22 cellular contexts compared by ENCODE assay signal in genomic region chr15:101132390-101133180, GRCh38.
"Had no signal": no experiment of that assay in that cellular context is flagged by ENCODE, and none has a peak within 500 bp of the region (broad histone marks: within the 10 kb centered on the region; RNA-seq: fewer than 3 reads in every experiment).

No MANE protein-coding gene starts in this region.

- ATAC-seq: activated CD4-positive, alpha-beta T cell treated with anti-CD3 and anti-CD28 coated beads for 36 hours; activated T-cell treated with anti-CD3 and anti-CD28 coated beads, Interleukin-2, amount 50 U/mL, for 72 hours; T-helper 17 cell had no signal

- DNase-seq: activated CD4-positive, alpha-beta memory T cell treated with anti-CD3 and anti-CD28 coated beads, Interleukin-2, amount 10 ng/mL, durations not matched to agents 7 days and 5 days; activated CD4-positive, alpha-beta T cell treated with anti-CD3 and anti-CD28 coated beads for 36 hours; activated CD4-positive, alpha-beta T cell treated with anti-CD3 and anti-CD28 coated beads, Interleukin-2, amount 50 U/mL, for 1 hour; activated naive CD4-positive, alpha-beta T cell treated with anti-CD3 and anti-CD28 coated beads, Interleukin-2, amount 50 U/mL, for 16 hours; activated naive CD8-positive, alpha-beta T cell treated with anti-CD3 and anti-CD28 coated beads, Interleukin-2, amount 10 ng/mL, durations not matched to agents 7 days and 5 days; activated T-cell treated with anti-CD3 and anti-CD28 coated beads, Interleukin-2, amount 50 U/mL, for 72 hours; adrenal gland; caudate nucleus; NCI-H1092; NCI-H1417; NCI-H1694; NCI-H2029; NCI-H2107; NCI-H2171 treated with DMSO at 0.1 percent for 48 hours; NCI-H226; NCI-H526; NCI-H774; SIG-M5; T-helper 17 cell; T-helper 9 cell had no signal

- H3K27ac ChIP-seq: adrenal gland, breast epithelium had no signal

- H3K36me3 ChIP-seq: adrenal gland, breast epithelium had no signal

- H3K9me3 ChIP-seq: adrenal gland had no signal

- H3K4me3 ChIP-seq: adrenal gland, breast epithelium had no signal

- H3K27me3 ChIP-seq: adrenal gland, breast epithelium had no signal

- FAIRE-seq: TTC549 had no signal
